ENCODE assay signal across 19 cellular contexts in the genomic region with DNA sequence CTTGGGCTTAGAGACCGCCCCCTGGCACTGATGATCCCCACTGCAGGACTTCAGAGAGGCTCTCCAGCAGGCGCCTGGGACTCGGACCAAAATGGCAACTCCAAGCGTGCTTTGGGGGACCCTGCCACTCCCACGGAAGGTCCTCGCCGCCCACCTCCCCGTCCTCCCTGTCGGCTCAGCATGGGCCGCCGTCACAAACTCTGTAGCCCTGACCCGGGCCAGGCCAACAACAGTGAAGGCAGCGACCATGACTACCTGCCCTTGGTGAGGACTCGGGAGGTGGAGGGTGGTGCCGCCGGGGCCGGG. TPM values are rescaled to one million over a fixed set of nuclear protein-coding genes. Genes with fewer than 3 reads are reported as not detected.
"Had no signal": no experiment of that assay in that cellular context is flagged by ENCODE, and none has a peak within 500 bp of the region (broad histone marks: within the 10 kb centered on the region; RNA-seq: fewer than 3 reads in every experiment).

No MANE protein-coding gene starts in this region.

- H3K4me3 Mint-ChIP-seq: activated CD4-positive, alpha-beta T cell treated with anti-CD3 and anti-CD28 coated beads, Interleukin-2, amount 10 ng/mL, durations not matched to agents 7 days and 5 days; activated naive CD4-positive, alpha-beta T cell treated with anti-CD3 and anti-CD28 coated beads, Interleukin-2, amount 10 ng/mL, durations not matched to agents 7 days and 5 days; central memory CD8-positive, alpha-beta T cell; endodermal cell; natural killer cell; T-helper 17 cell had no signal

- H3K27me3 ChIP-seq: transverse colon had no signal

- H3K9me3 Mint-ChIP-seq: activated CD4-positive, alpha-beta T cell treated with anti-CD3 and anti-CD28 coated beads, Interleukin-2, amount 10 ng/mL, durations not matched to agents 7 days and 5 days; activated naive CD4-positive, alpha-beta T cell treated with anti-CD3 and anti-CD28 coated beads, Interleukin-2, amount 10 ng/mL, durations not matched to agents 7 days and 5 days; brain; central memory CD8-positive, alpha-beta T cell; endodermal cell; natural killer cell had no signal

- H3K9me3 ChIP-seq: transverse colon had no signal

- H3K4me1 Mint-ChIP-seq: brain had no signal

- H3K27ac Mint-ChIP-seq: activated CD4-positive, alpha-beta T cell treated with anti-CD3 and anti-CD28 coated beads, Interleukin-2, amount 10 ng/mL, durations not matched to agents 7 days and 5 days; activated naive CD4-positive, alpha-beta T cell treated with anti-CD3 and anti-CD28 coated beads, Interleukin-2, amount 10 ng/mL, durations not matched to agents 7 days and 5 days; brain; endodermal cell; natural killer cell; T-helper 17 cell had no signal

- DNase-seq: activated CD4-positive, alpha-beta T cell treated with anti-CD3 and anti-CD28 coated beads, Interleukin-2, amount 10 ng/mL, durations not matched to agents 7 days and 5 days; activated CD4-positive, CD25-positive, alpha-beta regulatory T cell; activated CD8-positive, alpha-beta memory T cell treated with anti-CD3 and anti-CD28 coated beads for 24 hours; amniotic stem cell; hippocampal formation; left cardiac atrium; mammary epithelial cell; natural killer cell; occipital lobe; stimulated activated CD4-positive, alpha-beta T cell treated with anti-CD3 and anti-CD28 coated beads, Interleukin-4, amount 100 ng/mL, for 1 hour; T-helper 17 cell had no signal

- H3K27me3 Mint-ChIP-seq: activated CD4-positive, alpha-beta T cell treated with anti-CD3 and anti-CD28 coated beads, Interleukin-2, amount 10 ng/mL, durations not matched to agents 7 days and 5 days; central memory CD8-positive, alpha-beta T cell; T-helper 17 cell had no signal

RNA-seq across cellular contexts. Expression of gene VWA5B2, which starts 11.7 kb away (rescaled TPM):
- total RNA-seq: activated CD4-positive, alpha-beta T cell treated with anti-CD3 and anti-CD28 coated beads, Interleukin-2, amount 10 ng/mL, durations not matched to agents 7 days and 5 days; left cardiac atrium; T-helper 17 cell had no signal

RNA-seq across cellular contexts. Expression of gene CAMK2N2, which starts 20.3 kb away (rescaled TPM):
- total RNA-seq: activated CD4-positive, alpha-beta T cell treated with anti-CD3 and anti-CD28 coated beads, Interleukin-2, amount 10 ng/mL, durations not matched to agents 7 days and 5 days; mononuclear cell; transverse colon had no signal

RNA-seq across cellular contexts. Expression of gene ECE2, which starts 34.7 kb away (rescaled TPM):
- total RNA-seq: activated CD4-positive, alpha-beta T cell treated with anti-CD3 and anti-CD28 coated beads, Interleukin-2, amount 10 ng/mL, durations not matched to agents 7 days and 5 days; endodermal cell; glomerular endothelial cell; mononuclear cell; natural killer cell; T-helper 17 cell; transverse colon had no signal
- polyA plus RNA-seq: esophagus, mammary epithelial cell had no signal
